10 cellular contexts compared by ENCODE assay signal in genomic region chr1:67791686-67792475, GRCh38. TPM values are rescaled to one million over a fixed set of nuclear protein-coding genes. Genes with fewer than 3 reads are reported as not detected.
DNase-seq lines count a peak whose midpoint lies in the region; ATAC-seq and TF ChIP-seq lines count a peak whose summit lies in the region.
"Had no signal": no experiment of that assay in that cellular context is flagged by ENCODE, and none has a peak within 500 bp of the region (broad histone marks: within the 10 kb centered on the region; RNA-seq: fewer than 3 reads in every experiment).

No MANE protein-coding gene starts in this region.

- H3K27me3 Mint-ChIP-seq in T-helper 17 cell = peaks cover 41% of the 10 kb centered on the region

- DNase-seq in ELF-1 (ENCODE audit: low read depth, low spot score) (peak; percentile 60), fibroblast of villous mesenchyme (ENCODE audit: low read depth) (peak; percentile 72), sciatic nerve (ENCODE audit: low spot score) (no peak), T-helper 17 cell (no peak), HuH-7.5 (ENCODE audit: low spot score) (no peak)
- DNase-seq: naive thymus-derived CD4-positive, alpha-beta T cell; NCI-H1436 had no signal

- H3K4me3 ChIP-seq in fibroblast of villous mesenchyme (ENCODE audit: low read depth, low read length) = peak overlapping the region; percentile 13

- H3K36me3 Mint-ChIP-seq in T-helper 17 cell (ENCODE audit: low read depth) = peaks cover 2% of the 10 kb centered on the region
- H3K36me3 Mint-ChIP-seq: naive thymus-derived CD4-positive, alpha-beta T cell had no signal

- intact Hi-C loops in sciatic nerve (cut with DNase I) = no loop called here

- TF ChIP-seq CTCF in fibroblast of villous mesenchyme (IDR thresholded peaks at IDR 0.05; ENCODE audit: insufficient read depth, low read depth, low read length) = no peak

- no peak overlapping the region for H3K27ac Mint-ChIP-seq in T-helper 17 cell
- H3K27ac Mint-ChIP-seq: naive thymus-derived CD4-positive, alpha-beta T cell had no signal

- H3K4me1 Mint-ChIP-seq in T-helper 17 cell = peaks cover 2% of the 10 kb centered on the region
- H3K4me1 Mint-ChIP-seq: naive thymus-derived CD4-positive, alpha-beta T cell had no signal

- H3K4me3 Mint-ChIP-seq in T-helper 17 cell = no peak overlapping the region
- H3K4me3 Mint-ChIP-seq: naive thymus-derived CD4-positive, alpha-beta T cell had no signal

- peak; percentile 93 for ATAC-seq in SK-N-SH treated with all-trans-retinoic acid at 6 μM for 48 hours
- ATAC-seq in sciatic nerve = peak; percentile 87
- ATAC-seq in T-helper 17 cell = no peak
- no peak for ATAC-seq in HG02981 (IDR thresholded peaks at IDR 0.05; ENCODE audit: unreplicated experiment)
- no peak for ATAC-seq in GM21723 (IDR thresholded peaks at IDR 0.05; ENCODE audit: unreplicated experiment)
- ATAC-seq: naive thymus-derived CD4-positive, alpha-beta T cell had no signal

- H3K9me3 ChIP-seq in T-helper 17 cell (ENCODE audit: control insufficient read depth, low read length, poor library complexity, severe bottlenecking) = no peaks in the 10 kb centered on the region

TF ChIP-seq in SK-N-SH treated with all-trans-retinoic acid at 6 μM for 48 hours, 23 proteins besides CTCF, POLR2A, EP300 and RAD21:
- TF ChIP-seq ESRRG (CRISPR knock-in tag; IDR thresholded peaks at IDR 0.05) = no peak
- 0 out of 2 replicates have a peak, but pooled peaks have one; percentile 31 for TF ChIP-seq ISL1 (CRISPR knock-in tag; IDR thresholded peaks at IDR 0.05)

RNA-seq across cellular contexts. Expression of gene GNG12, which starts 41.4 kb away (rescaled TPM):
- total RNA-seq in fibroblast of villous mesenchyme = 151 and 201 TPM in 2 replicates
- total RNA-seq in sciatic nerve = 67.8 TPM
- not detected for total RNA-seq in T-helper 17 cell
- total RNA-seq: naive thymus-derived CD4-positive, alpha-beta T cell had no signal

Comparison
In these comparisons a context has a peak if more than half of its experiments do, and no peak if none do; other contexts are left out.
1. DNase-seq: peak in ELF-1 (single experiment) and fibroblast of villous mesenchyme (single experiment); none in sciatic nerve (single experiment), T-helper 17 cell (0 of 3) and HuH-7.5 (single experiment).
2. ATAC-seq: peak in SK-N-SH treated with all-trans-retinoic acid at 6 μM for 48 hours (single experiment) and sciatic nerve (single experiment); none in T-helper 17 cell (single experiment), HG02981 (single experiment) and GM21723 (single experiment).
3. RNA of gene GNG12, which starts 41.4 kb away (total RNA-seq): 151 to 201 TPM in fibroblast of villous mesenchyme and 67.8 TPM in sciatic nerve (single experiment); not detected in T-helper 17 cell; every median in the first group is over 10 times any median in the second.